ENCODE assay signal across 22 cellular contexts in the genomic region with DNA sequence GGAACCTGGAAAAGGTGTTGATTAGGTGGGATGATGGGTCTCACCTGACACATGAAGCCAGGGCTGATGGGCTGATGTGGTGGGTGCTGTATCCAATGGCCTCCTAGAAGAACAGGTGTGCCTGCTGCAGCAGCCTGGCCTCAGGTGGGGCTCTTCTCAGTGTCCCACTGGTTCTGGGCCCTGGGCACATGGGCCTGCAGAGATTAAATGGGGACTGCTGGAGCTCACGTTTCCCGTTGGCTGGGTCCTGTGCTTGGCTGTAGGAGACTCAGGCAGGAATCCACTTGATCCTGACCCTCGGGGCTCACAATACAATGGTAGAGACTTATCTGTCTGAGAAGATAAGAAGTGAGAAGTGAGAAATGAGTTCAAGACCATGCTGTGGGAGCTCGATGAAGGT.
DNase-seq lines count a peak whose midpoint lies in the region; ATAC-seq and TF ChIP-seq lines count a peak whose summit lies in the region.
"Had no signal": no experiment of that assay in that cellular context is flagged by ENCODE, and none has a peak within 500 bp of the region (broad histone marks: within the 10 kb centered on the region; RNA-seq: fewer than 3 reads in every experiment).

No MANE protein-coding gene starts in this region.

- no peak for TF ChIP-seq EP300 in sigmoid colon (IDR thresholded peaks at IDR 0.05)

- no peak overlapping the region for H2AK5ac ChIP-seq in neuronal stem cell (ENCODE audit: low read depth, low read length)

- no peak overlapping the region for H3K4me3 Mint-ChIP-seq in endodermal cell
- H3K4me3 Mint-ChIP-seq: CD14-positive monocyte; CD4-positive, alpha-beta T cell; CD8-positive, alpha-beta memory T cell; GM23338 had no signal

- H2BK5ac ChIP-seq in neuronal stem cell (ENCODE audit: low read length) = no peak overlapping the region

- H3K4me1 Mint-ChIP-seq in endodermal cell = peaks cover 23% of the 10 kb centered on the region
- H3K4me1 Mint-ChIP-seq: CD14-positive monocyte; CD8-positive, alpha-beta memory T cell; GM23338 had no signal

- peak overlapping the region; percentile 82 for H3K27ac ChIP-seq in RWPE2 (ENCODE audit: poor library complexity, severe bottlenecking)
- no peak overlapping the region for H3K27ac ChIP-seq in endodermal cell (ENCODE audit: low read depth, low read length)
- no peak overlapping the region for H3K27ac ChIP-seq in neuronal stem cell (replicated peaks; ENCODE audit: low read length)
- no peak overlapping the region for H3K27ac ChIP-seq in sigmoid colon
- no peak overlapping the region for H3K27ac ChIP-seq in right lobe of liver
- H3K27ac ChIP-seq: A549; BLaER1 treated with 17β-estradiol and CSF1 and Interleukin-3, amounts not matched to agents 10 nM and 100 nM had no signal

- H2AFZ ChIP-seq in neuronal stem cell (ENCODE audit: low read length) = no peak overlapping the region
- H2AFZ ChIP-seq: GM23338 had no signal

- H3K18ac ChIP-seq in neuronal stem cell (ENCODE audit: low read length) = no peak overlapping the region

- H3K27me3 Mint-ChIP-seq in endodermal cell (ENCODE audit: insufficient read depth) = peaks cover 30% of the 10 kb centered on the region
- H3K27me3 Mint-ChIP-seq: CD4-positive, alpha-beta T cell; CD8-positive, alpha-beta memory T cell had no signal

- no peak overlapping the region for H3K9ac ChIP-seq in endodermal cell (ENCODE audit: extremely low read depth, low read length, poor library complexity, severe bottlenecking)
- H3K9ac ChIP-seq in neuronal stem cell (ENCODE audit: low read depth, low read length, poor library complexity) = no peak overlapping the region
- H3K9ac ChIP-seq: BLaER1 treated with 17β-estradiol and CSF1 and Interleukin-3, amounts not matched to agents 10 nM and 100 nM had no signal

- H3K27me3 ChIP-seq in RWPE2 (ENCODE audit: insufficient read depth, poor library complexity, severe bottlenecking) (no peaks in the 10 kb centered on the region), endodermal cell (ENCODE audit: control insufficient read depth, insufficient read depth, low read length, poor library complexity, severe bottlenecking) (peaks cover 27% of the 10 kb centered on the region), neuronal stem cell (ENCODE audit: control insufficient read depth in 3 of 3, insufficient read depth in 3 of 3, low read depth in 1 of 3, low read length in 3 of 3) (no peaks in the 10 kb centered on the region), sigmoid colon (no peaks in the 10 kb centered on the region), right lobe of liver (no peaks in the 10 kb centered on the region)
- H3K27me3 ChIP-seq: BE2C; BLaER1 treated with 17β-estradiol and CSF1 and Interleukin-3, amounts not matched to agents 10 nM and 100 nM had no signal

- no peak overlapping the region for H3K23ac ChIP-seq in neuronal stem cell (ENCODE audit: low read depth, low read length, poor library complexity)

- H3K4me1 ChIP-seq in RWPE2 (ENCODE audit: insufficient read depth, poor library complexity, severe bottlenecking) (peaks cover 30% of the 10 kb centered on the region), endodermal cell (ENCODE audit: control insufficient read depth, insufficient read depth, low read length) (peaks cover 4% of the 10 kb centered on the region), neuronal stem cell (ENCODE audit: control insufficient read depth in 2 of 2, insufficient read depth in 1 of 2, low read depth in 1 of 2, low read length in 2 of 2) (no peaks in the 10 kb centered on the region), sigmoid colon (peaks cover 0 to 24% (median 12%) of the 10 kb centered on the region in 4 donors), right lobe of liver (no peaks in the 10 kb centered on the region)
- H3K4me1 ChIP-seq: A549, BE2C had no signal

- peak overlapping the region; percentile 26 for H3K14ac ChIP-seq in neuronal stem cell (ENCODE audit: low read length)

- H3K36me3 Mint-ChIP-seq in endodermal cell (ENCODE audit: low read depth) = no peaks in the 10 kb centered on the region
- H3K36me3 Mint-ChIP-seq: CD14-positive monocyte; CD8-positive, alpha-beta memory T cell had no signal

- intact Hi-C loops in sigmoid colon (cut with DNase I) (no loop called here), right lobe of liver (cut with DNase I) (no loop called here)

- H3K4me2 ChIP-seq in neuronal stem cell (ENCODE audit: insufficient read depth, low read length, poor library complexity, severe bottlenecking) = no peak overlapping the region
- H3K4me2 ChIP-seq: A549; BLaER1 treated with 17β-estradiol and CSF1 and Interleukin-3, amounts not matched to agents 10 nM and 100 nM; GM23338 had no signal

- no peak overlapping the region for H3K4ac ChIP-seq in neuronal stem cell (ENCODE audit: low read length)

- ATAC-seq in RWPE2 (ENCODE audit: low read depth) (no peak), GM21515 (IDR thresholded peaks at IDR 0.05; ENCODE audit: unreplicated experiment) (no peak), right lobe of liver (no peak)
- ATAC-seq: A549, GM12878, GM23338 had no signal

- no peak overlapping the region for H4K8ac ChIP-seq in neuronal stem cell (ENCODE audit: low read depth, low read length)

- no peaks in the 10 kb centered on the region for H3K36me3 ChIP-seq in RWPE2 (ENCODE audit: low read depth)
- H3K36me3 ChIP-seq in endodermal cell (ENCODE audit: control insufficient read depth, insufficient read depth, low read length) = no peaks in the 10 kb centered on the region
- H3K36me3 ChIP-seq in neuronal stem cell (replicated peaks in 1 of 2; ENCODE audit: control insufficient read depth in 2 of 2, insufficient read depth in 2 of 2, low read length in 2 of 2) = no peaks in the 10 kb centered on the region
- no peaks in the 10 kb centered on the region for H3K36me3 ChIP-seq in sigmoid colon
- H3K36me3 ChIP-seq in right lobe of liver = no peaks in the 10 kb centered on the region
- H3K36me3 ChIP-seq: BE2C; BLaER1 treated with 17β-estradiol and CSF1 and Interleukin-3, amounts not matched to agents 10 nM and 100 nM; HAP-1 had no signal

- H3K9me3 ChIP-seq in RWPE2 (ENCODE audit: severe bottlenecking) (no peaks in the 10 kb centered on the region), endodermal cell (ENCODE audit: control insufficient read depth, low read length) (peaks cover 10% of the 10 kb centered on the region), neuronal stem cell (replicated peaks in 1 of 2; ENCODE audit: control insufficient read depth in 2 of 2, insufficient read depth in 1 of 2, low read depth in 1 of 2, low read length in 2 of 2) (no peaks in the 10 kb centered on the region), sigmoid colon (no peaks in the 10 kb centered on the region), right lobe of liver (no peaks in the 10 kb centered on the region)
- H3K9me3 ChIP-seq: A549, BE2C, HAP-1 had no signal

- no peak overlapping the region for H3K4me3 ChIP-seq in RWPE2 (ENCODE audit: severe bottlenecking)
- H3K4me3 ChIP-seq in endodermal cell (ENCODE audit: low read length) = no peak overlapping the region
- H3K4me3 ChIP-seq in neuronal stem cell (ENCODE audit: low read length in 2 of 2) = no peak overlapping the region
- H3K4me3 ChIP-seq in sigmoid colon = no peak overlapping the region
- H3K4me3 ChIP-seq in right lobe of liver = no peak overlapping the region
- H3K4me3 ChIP-seq: A549; BLaER1 treated with 17β-estradiol and CSF1 and Interleukin-3, amounts not matched to agents 10 nM and 100 nM; GM12878; GM23338; HAP-1 had no signal

- peak overlapping the region; percentile 46 for H3K27ac Mint-ChIP-seq in endodermal cell
- H3K27ac Mint-ChIP-seq: CD14-positive monocyte; CD4-positive, alpha-beta T cell; CD8-positive, alpha-beta memory T cell; GM23338 had no signal

- TF ChIP-seq POLR2A in sigmoid colon (IDR thresholded peaks at IDR 0.05) (no peak), right lobe of liver (IDR thresholded peaks at IDR 0.05) (no peak)

- H2BK15ac ChIP-seq in neuronal stem cell (ENCODE audit: low read length) = no peak overlapping the region

- WGBS in endodermal cell (ENCODE audit: insufficient coverage in 1 of 2, insufficient read length in 1 of 2), 2 experiments = 50 to 75% methylated on average over 2 to 4 of the region's 4 CpGs
- WGBS in neuronal stem cell (ENCODE audit: extremely low coverage in 2 of 2, insufficient read length in 2 of 2, insufficient replicate concordance in 1 of 2), 2 donors = no CpG with 5 or more reads among the region's 4 CpGs
- WGBS in sigmoid colon, 2 donors = 55 to 69% methylated on average over 4 of the region's 4 CpGs
- 18% methylated on average over 2 of the region's 4 CpGs for WGBS in right lobe of liver (ENCODE audit: insufficient coverage, low coverage, low lambda C conversion rate, missing lambda C conversion rate)

- no peak overlapping the region for H4K91ac ChIP-seq in neuronal stem cell (ENCODE audit: low read depth, low read length, poor library complexity)

- H3K9me3 Mint-ChIP-seq in endodermal cell = peaks cover 18% of the 10 kb centered on the region
- H3K9me3 Mint-ChIP-seq: CD4-positive, alpha-beta T cell had no signal

- no peak overlapping the region for H2BK12ac ChIP-seq in neuronal stem cell (ENCODE audit: low read length)

- no peaks in the 10 kb centered on the region for H3K79me1 ChIP-seq in neuronal stem cell (ENCODE audit: low read depth, low read length)

- DNase-seq in RWPE2 (ENCODE audit: low spot score) (no peak), endodermal cell (peak; percentile 61), neuronal stem cell (ENCODE audit: low spot score) (no peak), sigmoid colon (no peak), right lobe of liver (no peak)
- DNase-seq: 8988T; ACHN; AML-193; BE2C; CD4-positive, alpha-beta T cell; CD8-positive, alpha-beta memory T cell; DMS 273 treated with DMSO at 0.1 percent for 48 hours; DMS79; EL; GDM1 had no signal

- no peak overlapping the region for H2BK120ac ChIP-seq in neuronal stem cell (ENCODE audit: low read depth, low read length)

- TF ChIP-seq CTCF in RWPE2 (IDR thresholded peaks at IDR 0.05; ENCODE audit: poor library complexity, severe bottlenecking) = no peak
- no peak for TF ChIP-seq CTCF in endodermal cell (conservative IDR thresholded peaks at IDR 0.05)
- TF ChIP-seq CTCF in sigmoid colon (IDR thresholded peaks at IDR 0.05) = no peak
- TF ChIP-seq CTCF in right lobe of liver (IDR thresholded peaks at IDR 0.05) = no peak
